In the genomic region with DNA sequence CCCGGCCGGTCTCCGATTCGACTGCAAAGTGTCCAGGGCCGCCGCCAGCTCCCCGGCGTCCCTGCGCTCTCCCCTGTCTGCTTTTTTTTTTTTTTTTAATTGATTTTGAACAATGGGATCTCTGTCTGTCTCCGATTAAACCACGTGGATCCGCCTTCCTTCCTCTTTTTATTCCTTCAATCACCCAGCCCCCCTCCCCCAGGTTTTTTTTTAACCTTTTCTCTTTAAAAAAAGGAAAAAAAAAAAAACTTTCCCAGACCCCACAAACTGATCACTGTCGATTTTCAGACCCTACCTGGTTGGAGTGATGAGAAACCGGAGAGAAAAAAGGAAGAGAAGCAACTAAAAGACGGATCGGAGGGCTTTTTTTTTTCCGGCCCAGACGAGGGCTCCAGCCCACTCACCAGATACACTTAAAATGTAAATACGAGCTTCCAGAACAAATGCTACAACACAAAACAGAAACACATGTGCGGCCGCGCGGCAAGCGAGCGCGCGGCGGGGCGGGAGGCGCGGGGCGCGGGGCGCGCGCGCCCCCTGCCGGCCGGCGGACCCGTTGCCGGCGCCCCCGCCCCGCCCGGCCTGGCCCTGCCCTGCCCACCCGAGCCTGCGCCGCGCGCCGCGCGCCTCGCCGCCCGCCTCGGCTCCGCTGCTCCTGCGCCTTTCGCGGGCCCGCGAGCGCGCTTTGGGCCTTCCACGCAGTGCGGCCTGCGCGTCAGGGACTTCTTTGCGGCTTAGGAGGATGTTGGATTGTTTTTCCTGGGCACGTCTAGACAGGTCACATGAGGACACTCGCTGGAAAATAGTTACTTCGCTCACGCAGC, we compare ENCODE assay signal across 7 cellular contexts. TPM values are rescaled to one million over a fixed set of nuclear protein-coding genes. Genes with fewer than 3 reads are reported as not detected.
DNase-seq lines count a peak whose midpoint lies in the region; ATAC-seq and TF ChIP-seq lines count a peak whose summit lies in the region.

A gene (minus strand): TSS at position 428 of the 824 bp plus-strand sequence. CDS start 1,163 bp downstream, outside the sequence.

- DNase-seq in NCI-H446 treated with DMSO at 0.1 percent for 48 hours (lab: John Stamatoyannopoulos, UW): peak; percentile 71
- DNase-seq in activated CD4-positive, alpha-beta T cell treated with anti-CD3 and anti-CD28 coated beads for 48 hours: peak; percentile 79
- DNase-seq in left lung: peak; percentile 68 to 93
- peak; percentile 68 for DNase-seq in stimulated activated CD4-positive, alpha-beta T cell treated with anti-CD3 and anti-CD28 coated beads, Interleukin-2, amount 100 ng/mL, for 4 hours (ENCODE audit: low read depth)

- H3K4me3 ChIP-seq in left lung: peak within 1 kb of the TSS; percentile 81 to 86

- H3K4me3 Mint-ChIP-seq in dendritic cell treated with granulocyte-macrophage colony-stimulating factor and Interleukin-4, amounts not matched to agents 40 ng/mL and 50 ng/mL, for 4 days: peak within 1 kb of the TSS; percentile 95

- peak; percentile 52 for ATAC-seq in GM18498 (IDR thresholded peaks at IDR 0.05; ENCODE audit: unreplicated experiment)
- ATAC-seq in HG03103 (IDR thresholded peaks at IDR 0.05; ENCODE audit: low read depth, unreplicated experiment): peak; percentile 46
- ATAC-seq in left lung: peak; percentile 77

- no peaks in the 10 kb centered on the region for H3K9me3 ChIP-seq in left lung

- H3K27me3 Mint-ChIP-seq in dendritic cell treated with granulocyte-macrophage colony-stimulating factor and Interleukin-4, amounts not matched to agents 40 ng/mL and 50 ng/mL, for 4 days: peaks cover 24% of the 10 kb centered on the region

- intact Hi-C loops in dendritic cell treated with granulocyte-macrophage colony-stimulating factor and Interleukin-4, amounts not matched to agents 40 ng/mL and 50 ng/mL, for 4 days (cut with micrococcal nuclease): loop anchor here (10.0 kb wide), 1 partner anchor 175 kb away; no protein-coding TSS in a partner anchor
- intact Hi-C loops in left lung (cut with DNase I): no loop called here

- peaks cover 43% of the 10 kb centered on the region for H3K4me1 Mint-ChIP-seq in dendritic cell treated with granulocyte-macrophage colony-stimulating factor and Interleukin-4, amounts not matched to agents 40 ng/mL and 50 ng/mL, for 4 days (ENCODE audit: low read depth)

- peak within 1 kb of the TSS; percentile 86 to 89 for H3K27ac ChIP-seq in left lung

- peaks cover 0 to 12% of the 10 kb centered on the region in 2 donors for H3K36me3 ChIP-seq in left lung

- peaks cover 20 to 48% of the 10 kb centered on the region in 2 donors for H3K4me1 ChIP-seq in left lung

- H3K36me3 Mint-ChIP-seq in dendritic cell treated with granulocyte-macrophage colony-stimulating factor and Interleukin-4, amounts not matched to agents 40 ng/mL and 50 ng/mL, for 4 days (ENCODE audit: low read depth): peaks cover 35% of the 10 kb centered on the region

- TF ChIP-seq CTCF in left lung (IDR thresholded peaks at IDR 0.05): peak in 1 of 2 donors; percentile 6

- H3K27me3 ChIP-seq in left lung: no peaks in the 10 kb centered on the region

- H3K27ac Mint-ChIP-seq in dendritic cell treated with granulocyte-macrophage colony-stimulating factor and Interleukin-4, amounts not matched to agents 40 ng/mL and 50 ng/mL, for 4 days: peak within 1 kb of the TSS; percentile 99

- no peaks in the 10 kb centered on the region for H3K9me3 Mint-ChIP-seq in dendritic cell treated with granulocyte-macrophage colony-stimulating factor and Interleukin-4, amounts not matched to agents 40 ng/mL and 50 ng/mL, for 4 days

RNA-seq across cellular contexts. Expression of the gene that starts here (rescaled TPM):
- total RNA-seq in left lung: 10 to 100 TPM; 56.8 to 60.7 TPM

Comparison
In these comparisons a context has a peak if more than half of its experiments do, and no peak if none do; other contexts are left out.
1. Peak in every context shown above with its lines: DNase-seq, ATAC-seq, H3K4me3 ChIP-seq and H3K27ac ChIP-seq.